7 cellular contexts compared by ENCODE assay signal in genomic region chr19:46601318-46602224, GRCh38. TPM values are rescaled to one million over a fixed set of nuclear protein-coding genes. Genes with fewer than 3 reads are reported as not detected.
A peak's percentile ranks its signal among the peaks of the same experiment; 100 is the strongest.
DNase-seq lines count a peak whose midpoint lies in the region; ATAC-seq and TF ChIP-seq lines count a peak whose summit lies in the region.

Gene CALM3 (plus strand): TSS chr19:46601330. CDS start chr19:46601435, 105 bp downstream.

- H3K36me3 ChIP-seq in OCI-LY7 (ENCODE audit: insufficient read depth, low read length) = peaks cover 15% of the 10 kb centered on the region
- peaks cover 15% of the 10 kb centered on the region for H3K36me3 ChIP-seq in effector memory CD4-positive, alpha-beta T cell (ENCODE audit: control insufficient read depth, insufficient read depth, low read length)

- peaks cover 31% of the 10 kb centered on the region for H3K4me1 ChIP-seq in OCI-LY7 (ENCODE audit: insufficient read depth, low read length, poor library complexity, severe bottlenecking)
- H3K4me1 ChIP-seq in effector memory CD4-positive, alpha-beta T cell (ENCODE audit: control insufficient read depth, insufficient read depth, low read length, poor library complexity, severe bottlenecking) = peaks cover 23% of the 10 kb centered on the region
- H3K4me1 ChIP-seq in mononuclear cell (ENCODE audit: insufficient read depth, low read length) = peaks cover 26% of the 10 kb centered on the region

- H3K9me3 ChIP-seq in OCI-LY7 (ENCODE audit: low read length) = peaks cover 24% of the 10 kb centered on the region
- H3K9me3 ChIP-seq in effector memory CD4-positive, alpha-beta T cell (ENCODE audit: control insufficient read depth, low read length) = no peaks in the 10 kb centered on the region
- H3K9me3 ChIP-seq in mononuclear cell (ENCODE audit: low read depth, low read length) = peaks cover 5% of the 10 kb centered on the region

- H3K9me2 ChIP-seq in OCI-LY7 (ENCODE audit: insufficient read depth, low read length) = no peaks in the 10 kb centered on the region

- POLR2A ChIA-PET in OCI-LY7 (lab: Charles Lee) = interaction anchor here (0.6 to 2.9 kb wide), 2 partner anchors 11 to 117 kb away, joined by 5 to 16 read pairs; no protein-coding TSS in a partner anchor

- no peaks in the 10 kb centered on the region for H3K27me3 ChIP-seq in effector memory CD4-positive, alpha-beta T cell (replicated peaks; ENCODE audit: control insufficient read depth, insufficient read depth, low read length, poor library complexity, severe bottlenecking)
- no peaks in the 10 kb centered on the region for H3K27me3 ChIP-seq in mononuclear cell (ENCODE audit: insufficient read depth, low read length)

- no TSS peak for BruUV-seq in OCI-LY7 (replicated peaks; lab: Mats Ljungman, UMichigan)

- CTCF ChIA-PET in OCI-LY7 (lab: Charles Lee; ENCODE audit: unreplicated experiment) = interaction anchor here (1.1 kb wide), 1 partner anchor 10 kb away, joined by 4 read pairs; no protein-coding TSS in a partner anchor

- intact Hi-C loops in OCI-LY7 (cut with micrococcal nuclease; ENCODE audit: unreplicated experiment) = no loop called here

- in situ Hi-C loops in GM18951 (cut with MboI; ENCODE audit: low sequenced_read_pairs, unreplicated experiment) = no loop called here

- peak within 1 kb of the TSS; percentile 74 for H2AFZ ChIP-seq in OCI-LY7 (ENCODE audit: low read length)

- peaks cover 17% of the 10 kb centered on the region for H4K20me1 ChIP-seq in OCI-LY7 (ENCODE audit: insufficient read depth, low read length)

- H3K79me2 ChIP-seq in OCI-LY7 (ENCODE audit: insufficient read depth, low read depth, low read length) = peaks cover 40% of the 10 kb centered on the region

- DNase-seq in OCI-LY7 (ENCODE audit: low spot score) (peak; percentile 51), ureter (ENCODE audit: low spot score) (no peak)
- no peak for DNase-seq in effector memory CD4-positive, alpha-beta T cell

- peak within 1 kb of the TSS; percentile 84 for H3K4me2 ChIP-seq in OCI-LY7 (ENCODE audit: low read length)

- H3K27ac ChIP-seq in OCI-LY7 (ENCODE audit: low read depth, low read length, poor library complexity, severe bottlenecking) = peak within 1 kb of the TSS; percentile 80
- H3K27ac ChIP-seq in effector memory CD4-positive, alpha-beta T cell (ENCODE audit: insufficient read depth, low read length, poor library complexity, severe bottlenecking) = peak within 1 kb of the TSS; percentile 100

- H3K4me3 ChIP-seq in OCI-LY7 (ENCODE audit: low read depth, low read length, poor library complexity, severe bottlenecking) (peak within 1 kb of the TSS; percentile 96), mononuclear cell (ENCODE audit: low read length) (peak within 1 kb of the TSS; percentile 100)
- H3K4me3 ChIP-seq in effector memory CD4-positive, alpha-beta T cell (ENCODE audit: insufficient read depth, low read depth, low read length, poor library complexity, severe bottlenecking) = peak within 1 kb of the TSS; percentile 96

- ATAC-seq in GM18511 (IDR thresholded peaks at IDR 0.05; ENCODE audit: unreplicated experiment) (no peak), HG03469 (IDR thresholded peaks at IDR 0.05; ENCODE audit: unreplicated experiment) (no peak)

- no peak for TF ChIP-seq CTCF in OCI-LY7 (conservative IDR thresholded peaks at IDR 0.05; ENCODE audit: low read length)

- peak; percentile 90 for TF ChIP-seq POLR2A in GM18951 (IDR thresholded peaks at IDR 0.05; ENCODE audit: extremely low read depth, insufficient read depth, insufficient read length)

RNA-seq across cellular contexts. Expression of gene CALM3, which starts in this region (rescaled TPM):
- 175 and 205 TPM in 2 replicates for total RNA-seq in OCI-LY7 (2014; rRNA removed; shearing (Covaris generic))
- total RNA-seq in OCI-LY7 (2022) (198 and 246 TPM in 2 replicates), mononuclear cell (199 TPM), ureter (253 TPM)
